ENCODE assay signal across 39 cellular contexts in genomic region chr4:145199056-145199713, GRCh38.
"Had no signal": no experiment of that assay in that cellular context is flagged by ENCODE, and none has a peak within 500 bp of the region (broad histone marks: within the 10 kb centered on the region; RNA-seq: fewer than 3 reads in every experiment).

No MANE protein-coding gene starts in this region.

- DNase-seq: activated B cell treated with CpG ODN at 0.5 μM for 24 hours; activated CD4-positive, alpha-beta memory T cell treated with anti-CD3 and anti-CD28 coated beads for 36 hours; activated CD4-positive, alpha-beta T cell treated with anti-CD3 and anti-CD28 coated beads for 36 hours; activated CD4-positive, alpha-beta T cell treated with anti-CD3 and anti-CD28 coated beads for 48 hours; activated CD4-positive, alpha-beta T cell treated with anti-CD3 and anti-CD28 coated beads, Interleukin-2, amount 50 U/mL, for 1 hour; activated CD4-positive, alpha-beta T cell treated with anti-CD3 and anti-CD28 coated beads, Interleukin-2, amount 50 U/mL, for 4 hours; activated CD4-positive, CD25-positive, alpha-beta regulatory T cell treated with anti-CD3 and anti-CD28 coated beads, Interleukin-2, amount 50 U/mL, for 72 hours; activated CD8-positive, alpha-beta memory T cell treated with anti-CD3 and anti-CD28 coated beads, Interleukin-2, amount 50 U/mL, for 4 hours; activated CD8-positive, alpha-beta T cell treated with anti-CD3 and anti-CD28 coated beads for 36 hours; activated effector memory CD4-positive, alpha-beta T cell treated with anti-CD3 and anti-CD28 coated beads, Interleukin-2, amount 50 U/mL, for 16 hours; activated gamma-delta T cell treated with Interleukin-2 at 50 U/mL for 16 hours; activated naive CD4-positive, alpha-beta T cell; activated naive CD4-positive, alpha-beta T cell treated with anti-CD3 and anti-CD28 coated beads for 36 hours; activated naive CD4-positive, alpha-beta T cell treated with anti-CD3 and anti-CD28 coated beads, Interleukin-2, amount 50 U/mL, for 16 hours; activated naive CD8-positive, alpha-beta T cell treated with anti-CD3 and anti-CD28 coated beads for 36 hours; activated T-cell treated with anti-CD3 and anti-CD28 coated beads for 4 hours; activated T-cell treated with anti-CD3 and anti-CD28 coated beads, Interleukin-2, amount 50 U/mL, for 1 hour; activated T-cell treated with anti-CD3 and anti-CD28 coated beads, Interleukin-2, amount 50 U/mL, for 4 hours; activated T-cell treated with anti-CD3 and anti-CD28 coated beads, Interleukin-2, amount 50 U/mL, for 72 hours; adrenal gland; amniotic stem cell; aorta; caudate nucleus; cerebellar nuclear complex; T-helper 1 cell; T-helper 2 cell; T-helper 9 cell had no signal

- H3K27me3 Mint-ChIP-seq: activated B cell treated with CpG ODN at 0.5 μM for 24 hours had no signal

- H3K4me1 ChIP-seq: adrenal gland had no signal

- H3K4me3 ChIP-seq: adrenal gland, cardiac muscle cell had no signal

- FAIRE-seq: astrocyte, bronchial epithelial cell, TTC549 had no signal

- H3K9me3 Mint-ChIP-seq: activated B cell treated with CpG ODN at 0.5 μM for 24 hours; activated CD4-positive, alpha-beta memory T cell treated with anti-CD3 and anti-CD28 coated beads for 36 hours; activated CD8-positive, alpha-beta T cell treated with anti-CD3 and anti-CD28 coated beads for 36 hours; activated naive CD4-positive, alpha-beta T cell treated with anti-CD3 and anti-CD28 coated beads for 36 hours; activated naive CD4-positive, alpha-beta T cell treated with anti-CD3 and anti-CD28 coated beads, Interleukin-2, amount 50 U/mL, for 72 hours; activated naive CD8-positive, alpha-beta T cell treated with anti-CD3 and anti-CD28 coated beads for 36 hours; activated T-cell treated with anti-CD3 and anti-CD28 coated beads, Interleukin-2, amount 50 U/mL, for 4 hours; activated T-cell treated with anti-CD3 and anti-CD28 coated beads, Interleukin-2, amount 50 U/mL, for 72 hours; activated T-helper 1 cell treated with anti-CD3 and anti-CD28 coated beads, Interleukin-12 subunit alpha, Interleukin-12 subunit beta, Interleukin-2, Interleukin-4 antibody, amounts not matched to agents 30 ng/mL and 10 ng/mL and 1 ng/mL, durations not matched to agents 14 hours and 24 hours and 36 hours; activated T-helper 17 cell treated with anti-CD3 and anti-CD28 coated beads, Interleukin-2, amount 50 U/mL, for 72 hours; central memory CD8-positive, alpha-beta T cell; T-helper 1 cell treated with Interleukin-12 subunit alpha and Interleukin-12 subunit beta and Interleukin-4 antibody, amounts not matched to agents 30 μg/mL and 1 μg/mL, for 36 hours; T-helper 2 cell treated with Interferon-gamma antibody and Interleukin-4, amounts not matched to agents 5 μg/mL and 100 μg/mL, for 36 hours had no signal

- H3K4me3 Mint-ChIP-seq: activated B cell treated with CpG ODN at 0.5 μM for 24 hours; activated CD4-positive, alpha-beta memory T cell treated with anti-CD3 and anti-CD28 coated beads for 36 hours; activated CD4-positive, alpha-beta T cell treated with anti-CD3 and anti-CD28 coated beads for 36 hours; activated CD8-positive, alpha-beta T cell treated with anti-CD3 and anti-CD28 coated beads for 36 hours; activated naive CD4-positive, alpha-beta T cell treated with anti-CD3 and anti-CD28 coated beads for 36 hours; activated naive CD8-positive, alpha-beta T cell treated with anti-CD3 and anti-CD28 coated beads for 36 hours; activated T-cell treated with anti-CD3 and anti-CD28 coated beads, Interleukin-2, amount 50 U/mL, for 4 hours; activated T-cell treated with anti-CD3 and anti-CD28 coated beads, Interleukin-2, amount 50 U/mL, for 72 hours; activated T-helper 1 cell treated with anti-CD3 and anti-CD28 coated beads, Interleukin-12 subunit alpha, Interleukin-12 subunit beta, Interleukin-2, Interleukin-4 antibody, amounts not matched to agents 30 ng/mL and 10 ng/mL and 1 ng/mL, durations not matched to agents 14 hours and 24 hours and 36 hours; activated T-helper 17 cell treated with anti-CD3 and anti-CD28 coated beads, Interleukin-2, amount 50 U/mL, for 72 hours; brain; central memory CD8-positive, alpha-beta T cell; T-helper 1 cell treated with Interleukin-12 subunit alpha and Interleukin-12 subunit beta and Interleukin-4 antibody, amounts not matched to agents 30 μg/mL and 1 μg/mL, for 36 hours; T-helper 2 cell treated with Interferon-gamma antibody and Interleukin-4, amounts not matched to agents 5 μg/mL and 100 μg/mL, for 36 hours had no signal

- H3K9me3 ChIP-seq: adrenal gland had no signal

- H3K4me1 Mint-ChIP-seq: activated CD4-positive, alpha-beta T cell treated with anti-CD3 and anti-CD28 coated beads for 36 hours; activated naive CD8-positive, alpha-beta T cell treated with anti-CD3 and anti-CD28 coated beads for 36 hours; activated T-helper 17 cell treated with anti-CD3 and anti-CD28 coated beads, Interleukin-2, amount 50 U/mL, for 72 hours; brain; central memory CD8-positive, alpha-beta T cell had no signal

- H3K27ac Mint-ChIP-seq: activated B cell treated with CpG ODN at 0.5 μM for 24 hours; activated CD4-positive, alpha-beta memory T cell treated with anti-CD3 and anti-CD28 coated beads for 36 hours; activated CD4-positive, alpha-beta T cell treated with anti-CD3 and anti-CD28 coated beads for 36 hours; activated CD8-positive, alpha-beta T cell treated with anti-CD3 and anti-CD28 coated beads for 36 hours; activated naive CD4-positive, alpha-beta T cell treated with anti-CD3 and anti-CD28 coated beads for 36 hours; activated naive CD8-positive, alpha-beta T cell treated with anti-CD3 and anti-CD28 coated beads for 36 hours; activated T-cell treated with anti-CD3 and anti-CD28 coated beads, Interleukin-2, amount 50 U/mL, for 72 hours; activated T-helper 1 cell treated with anti-CD3 and anti-CD28 coated beads, Interleukin-12 subunit alpha, Interleukin-12 subunit beta, Interleukin-2, Interleukin-4 antibody, amounts not matched to agents 30 ng/mL and 10 ng/mL and 1 ng/mL, durations not matched to agents 14 hours and 24 hours and 36 hours; activated T-helper 17 cell treated with anti-CD3 and anti-CD28 coated beads, Interleukin-2, amount 50 U/mL, for 72 hours; brain; T-helper 1 cell treated with Interleukin-12 subunit alpha and Interleukin-12 subunit beta and Interleukin-4 antibody, amounts not matched to agents 30 μg/mL and 1 μg/mL, for 36 hours; T-helper 2 cell treated with Interferon-gamma antibody and Interleukin-4, amounts not matched to agents 5 μg/mL and 100 μg/mL, for 36 hours had no signal

- H3K27me3 ChIP-seq: adrenal gland, cardiac muscle cell had no signal

- H3K36me3 ChIP-seq: adrenal gland, cardiac muscle cell had no signal

- H3K36me3 Mint-ChIP-seq: activated CD4-positive, alpha-beta memory T cell treated with anti-CD3 and anti-CD28 coated beads for 36 hours; activated naive CD4-positive, alpha-beta T cell treated with anti-CD3 and anti-CD28 coated beads, Interleukin-2, amount 50 U/mL, for 72 hours; activated naive CD8-positive, alpha-beta T cell treated with anti-CD3 and anti-CD28 coated beads for 36 hours; brain had no signal

- H3K27ac ChIP-seq: adrenal gland, cardiac muscle cell, VCaP had no signal

- ATAC-seq: activated CD4-positive, alpha-beta T cell treated with anti-CD3 and anti-CD28 coated beads for 36 hours; activated CD8-positive, alpha-beta T cell treated with anti-CD3 and anti-CD28 coated beads for 36 hours; activated naive CD4-positive, alpha-beta T cell treated with anti-CD3 and anti-CD28 coated beads, Interleukin-2, amount 50 U/mL, for 72 hours; activated T-cell treated with anti-CD3 and anti-CD28 coated beads, Interleukin-2, amount 50 U/mL, for 4 hours; activated T-cell treated with anti-CD3 and anti-CD28 coated beads, Interleukin-2, amount 50 U/mL, for 72 hours; activated T-helper 17 cell treated with anti-CD3 and anti-CD28 coated beads, Interleukin-2, amount 50 U/mL, for 72 hours had no signal
